ENCODE assay signal across 8 cellular contexts in the genomic region with DNA sequence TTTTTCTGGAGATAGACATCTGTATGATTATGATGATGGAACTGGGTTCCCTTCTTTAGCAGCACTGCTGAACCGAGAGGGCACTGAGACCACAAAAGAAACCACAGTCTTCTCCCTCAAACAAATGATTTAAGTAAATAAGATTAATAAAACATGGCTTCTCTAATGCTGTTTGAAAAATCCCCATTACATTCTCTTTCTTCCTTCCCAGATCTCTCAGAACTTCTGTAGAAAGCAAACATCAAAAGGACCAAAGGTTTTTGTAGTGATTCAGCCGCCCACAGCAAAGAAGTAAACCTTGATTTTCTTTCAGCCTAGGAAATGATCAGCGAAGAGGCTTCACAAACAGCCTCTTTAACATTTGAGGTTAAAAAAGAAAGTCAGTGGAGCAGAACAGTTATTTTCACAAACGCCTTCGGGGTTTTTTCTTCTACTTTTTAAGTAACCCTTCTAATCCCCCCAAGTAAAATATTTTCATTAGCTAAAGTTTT.
A peak's percentile ranks its signal among the peaks of the same experiment; 100 is the strongest.
DNase-seq lines count a peak whose midpoint lies in the region; ATAC-seq lines count a peak whose summit lies in the region.

No MANE protein-coding gene starts in this region.

- H3K9me3 Mint-ChIP-seq in naive thymus-derived CD4-positive, alpha-beta T cell = peaks cover 0 to 2% (median 0%) of the 10 kb centered on the region in 11 donors

- no peaks in the 10 kb centered on the region for H4K20me1 ChIP-seq in BLaER1

- CTCF ChIA-PET in naive thymus-derived CD4-positive, alpha-beta T cell (lab: Charles Lee) = interaction anchor here (0.6 kb wide), 1 partner anchor 865 kb away, joined by 3 read pairs; no protein-coding TSS in a partner anchor

- no peaks in the 10 kb centered on the region for H3K27me3 ChIP-seq in BLaER1
- H3K27me3 ChIP-seq in naive thymus-derived CD4-positive, alpha-beta T cell (ENCODE audit: control insufficient read depth in 2 of 2, insufficient read depth in 2 of 2, low read length in 2 of 2) = no peaks in the 10 kb centered on the region

- H3K9ac ChIP-seq in BLaER1 = no peak overlapping the region

- no peaks in the 10 kb centered on the region for H3K9me3 ChIP-seq in BLaER1
- H3K9me3 ChIP-seq in naive thymus-derived CD4-positive, alpha-beta T cell (ENCODE audit: control insufficient read depth in 2 of 3, low read length in 3 of 3) = no peaks in the 10 kb centered on the region

- DNase-seq in activated T-cell treated with anti-CD3 and anti-CD28 coated beads for 48 hours (ENCODE audit: low read depth) (peak; percentile 1), posterior cingulate gyrus (no peak), posterior vena cava (ENCODE audit: low spot score) (no peak)
- DNase-seq in naive thymus-derived CD4-positive, alpha-beta T cell = peak in 8 of 9 donors; percentile 19 to 72 (median 56)
- DNase-seq in activated CD8-positive, alpha-beta memory T cell treated with anti-CD3 and anti-CD28 coated beads for 24 hours = no peak

- H3K4me2 ChIP-seq in BLaER1 = peak overlapping the region; percentile 68

- peaks cover 9 to 43% (median 33%) of the 10 kb centered on the region in 7 donors for H3K4me1 Mint-ChIP-seq in naive thymus-derived CD4-positive, alpha-beta T cell

- peaks cover 6 to 33% (median 17%) of the 10 kb centered on the region in 5 donors for H3K27me3 Mint-ChIP-seq in naive thymus-derived CD4-positive, alpha-beta T cell

- H3K36me3 ChIP-seq in BLaER1 = no peaks in the 10 kb centered on the region
- no peaks in the 10 kb centered on the region for H3K36me3 ChIP-seq in naive thymus-derived CD4-positive, alpha-beta T cell (ENCODE audit: control insufficient read depth in 2 of 3, insufficient read depth in 3 of 3, low read length in 3 of 3)

- H3K27ac Mint-ChIP-seq in naive thymus-derived CD4-positive, alpha-beta T cell = peak overlapping the region; percentile 0 to 80 (median 35)

- peak overlapping the region; percentile 9; the same call in 1 of the 2 replicates for H3K4me3 ChIP-seq in BLaER1
- H3K4me3 ChIP-seq in naive thymus-derived CD4-positive, alpha-beta T cell (ENCODE audit: low read length) = no peak overlapping the region

- intact Hi-C loops in naive thymus-derived CD4-positive, alpha-beta T cell (cut with micrococcal nuclease) = loop anchor here in 1 of 2 donors (5.0 kb wide), 1 partner anchor 266 kb away; a partner anchor contains a TSS
- intact Hi-C loops in posterior cingulate gyrus (cut with DNase I) = no loop called here
- intact Hi-C loops in posterior vena cava (cut with DNase I) = no loop called here

- H3K4me1 ChIP-seq in BLaER1 = peaks cover 44% of the 10 kb centered on the region
- peaks cover 0 to 23% of the 10 kb centered on the region in 2 donors for H3K4me1 ChIP-seq in naive thymus-derived CD4-positive, alpha-beta T cell (ENCODE audit: control insufficient read depth in 2 of 2, insufficient read depth in 2 of 2, low read length in 2 of 2)

- H3K4me3 Mint-ChIP-seq in naive thymus-derived CD4-positive, alpha-beta T cell = peak overlapping the region in 9 of 10 donors; percentile 25 to 76 (median 62)

- ATAC-seq in GM19328 (IDR thresholded peaks at IDR 0.05; ENCODE audit: unreplicated experiment) (peak; percentile 67), HG03196 (IDR thresholded peaks at IDR 0.05; ENCODE audit: unreplicated experiment) (peak; percentile 89)
- peak; percentile 89 for ATAC-seq in naive thymus-derived CD4-positive, alpha-beta T cell

- H3K27ac ChIP-seq in BLaER1 = no peak overlapping the region
- H3K27ac ChIP-seq in naive thymus-derived CD4-positive, alpha-beta T cell (ENCODE audit: low read depth, low read length) = no peak overlapping the region

- H3K36me3 Mint-ChIP-seq in naive thymus-derived CD4-positive, alpha-beta T cell = peaks cover 0 to 1% (median 0%) of the 10 kb centered on the region in 5 donors

- POLR2A ChIA-PET in naive thymus-derived CD4-positive, alpha-beta T cell (lab: Charles Lee) = interaction anchor here (1.1 kb wide), 1 partner anchor 859 kb away, joined by 3 read pairs; no protein-coding TSS in a partner anchor

Comparison
In these comparisons a context has a peak if more than half of its experiments do, and no peak if none do; other contexts are left out.
1. DNase-seq: peak in activated T-cell treated with anti-CD3 and anti-CD28 coated beads for 48 hours (single experiment) and naive thymus-derived CD4-positive, alpha-beta T cell (8 of 9); none in posterior cingulate gyrus (0 of 10), posterior vena cava (single experiment) and activated CD8-positive, alpha-beta memory T cell treated with anti-CD3 and anti-CD28 coated beads for 24 hours (single experiment).
2. Peak in every context shown above with its lines, with median percentiles within 50 percentile points of each other: ATAC-seq.